9 cellular contexts compared by ENCODE assay signal in the genomic region with DNA sequence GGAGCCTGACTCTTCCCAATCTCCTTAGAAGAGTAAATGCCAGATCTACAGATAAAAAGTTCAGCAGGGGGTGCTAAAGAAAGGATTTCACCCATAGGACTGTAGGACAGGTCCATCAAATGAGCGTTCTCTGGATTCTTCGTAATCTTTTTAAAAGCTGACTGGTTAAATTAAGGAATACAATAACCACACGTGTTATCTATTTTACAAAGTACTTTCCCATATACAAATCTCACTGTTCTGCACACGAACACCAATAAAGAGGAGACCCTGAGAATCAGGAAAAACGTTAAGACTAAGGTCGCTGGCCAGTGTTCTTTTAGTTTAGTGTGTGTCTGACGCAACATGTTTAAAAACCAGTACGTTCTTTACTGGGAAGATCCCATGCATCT. TPM values are rescaled to one million over a fixed set of nuclear protein-coding genes. Genes with fewer than 3 reads are reported as not detected.
A peak's percentile ranks its signal among the peaks of the same experiment; 100 is the strongest.
DNase-seq lines count a peak whose midpoint lies in the region; ATAC-seq, FAIRE-seq and TF ChIP-seq lines count a peak whose summit lies in the region.
"Had no signal": no experiment of that assay in that cellular context is flagged by ENCODE, and none has a peak within 500 bp of the region (broad histone marks: within the 10 kb centered on the region; RNA-seq: fewer than 3 reads in every experiment).

No MANE protein-coding gene starts in this region.

- H2BK5ac ChIP-seq in H1 (ENCODE audit: low read depth, low read length), result peak overlapping the region; percentile 53; the same call in 1 of the 2 replicates
- H2BK5ac ChIP-seq in mesenchymal stem cell (ENCODE audit: low read depth, low read length, poor library complexity, severe bottlenecking), result no peak overlapping the region

- DNase-seq in DND-41, result no peak
- peak in 1 of 2 experiments; percentile 64 for DNase-seq in PC-9
- DNase-seq in H1 (ENCODE audit: low read depth in 1 of 2, low spot score in 2 of 2), result no peak
- peak; percentile 78 for DNase-seq in mesenchymal stem cell
- DNase-seq in stimulated activated CD4-positive, alpha-beta T cell treated with anti-CD3 and anti-CD28 coated beads, Interleukin-15, amount 100 ng/mL, for 24 hours, result no peak
- no peak for DNase-seq in COLO668 (lab: John Stamatoyannopoulos, UW; ENCODE audit: unreplicated experiment)

- H3K4me3 ChIP-seq in DND-41 (ENCODE audit: low read depth in 1 of 2, low read length in 2 of 2), result peak overlapping the region; percentile 75 to 81
- H3K4me3 ChIP-seq in PC-9, result peak overlapping the region; percentile 72
- H3K4me3 ChIP-seq in H1 (ENCODE audit: extremely low read depth in 1 of 4, insufficient read depth in 2 of 4, low read depth in 3 of 4, low read length in 4 of 4), result peak overlapping the region; percentile 66 to 92 (median 79)
- H3K4me3 ChIP-seq in mesenchymal stem cell (ENCODE audit: insufficient read depth in 1 of 2, low read depth in 1 of 2, low read length in 2 of 2), result peak overlapping the region; percentile 85 to 92

- no peaks in the 10 kb centered on the region for H3K9me2 ChIP-seq in PC-9 (ENCODE audit: insufficient read depth)

- H2BK15ac ChIP-seq in H1 (ENCODE audit: low read length) (0 out of 2 replicates have a peak overlapping the region, but pooled peaks have one; percentile 21), mesenchymal stem cell (ENCODE audit: low read depth, poor library complexity, severe bottlenecking) (peak overlapping the region; percentile 83)

- H2BK120ac ChIP-seq in H1 (replicated peaks; ENCODE audit: low read depth, low read length), result no peak overlapping the region
- H2BK120ac ChIP-seq in mesenchymal stem cell (ENCODE audit: low read depth, low read length), result peak overlapping the region; percentile 34

- no peaks in the 10 kb centered on the region for H3K79me1 ChIP-seq in H1 (ENCODE audit: low read depth, low read length)
- H3K79me1 ChIP-seq in mesenchymal stem cell (replicated peaks; ENCODE audit: low read length, poor library complexity, severe bottlenecking), result peaks cover 10% of the 10 kb centered on the region

- H2AK5ac ChIP-seq in H1 (ENCODE audit: low read depth, low read length), result no peak overlapping the region
- H2AK5ac ChIP-seq in mesenchymal stem cell (ENCODE audit: low read length, severe bottlenecking), result no peak overlapping the region

- no peak overlapping the region for H2BK20ac ChIP-seq in H1 (ENCODE audit: low read length)

- ATAC-seq in DND-41 (ENCODE audit: insufficient read depth, low read depth) (peak; percentile 34), GM21367 (IDR thresholded peaks at IDR 0.05; ENCODE audit: unreplicated experiment) (peak; percentile 23), HG03575 (IDR thresholded peaks at IDR 0.05; ENCODE audit: extremely low read depth, insufficient number of reproducible peaks, low FRiP score, unreplicated experiment) (peak; percentile 4)

- peak overlapping the region; percentile 72 for H3K27ac ChIP-seq in DND-41 (ENCODE audit: low read length)
- peak overlapping the region; percentile 53 for H3K27ac ChIP-seq in PC-9
- peak overlapping the region; percentile 50; the same call in 1 of the 2 replicates for H3K27ac ChIP-seq in H1 (ENCODE audit: low read depth, low read length)
- peak overlapping the region; percentile 50 for H3K27ac ChIP-seq in mesenchymal stem cell (ENCODE audit: low read length, poor library complexity, severe bottlenecking)

- H3K9ac ChIP-seq in DND-41 (ENCODE audit: low read depth, low read length) (peak overlapping the region; percentile 73), H1 (replicated peaks in 1 of 4; ENCODE audit: extremely low read depth in 1 of 4, low read depth in 3 of 4, low read length in 3 of 4) (peak overlapping the region; percentile 58 to 67 (median 62)), mesenchymal stem cell (ENCODE audit: low read length) (peak overlapping the region; percentile 93)

- no peaks in the 10 kb centered on the region; the same call in 1 of the 2 replicates for H3F3A ChIP-seq in PC-9 (ENCODE audit: insufficient read depth, low read depth)

- WGBS in H1 (ENCODE audit: extremely low coverage in 1 of 2, insufficient coverage in 1 of 2, insufficient read length in 1 of 2, insufficient replicate concordance in 2 of 2, low coverage in 1 of 2, low lambda C conversion rate in 2 of 2, missing lambda C conversion rate in 1 of 2), 2 experiments, result 6% methylated on average over 8 of the region's 8 CpGs; no CpG with 5 or more reads in 1 of the 2 experiments
- WGBS in mesenchymal stem cell, result under 1% methylated on average over 7 of the region's 8 CpGs

- intact Hi-C loops in PC-9 (cut with micrococcal nuclease; ENCODE audit: unreplicated experiment), result loop anchor here (5.0 to 10.0 kb wide), 2 partner anchors 288 to 1851 kb away; no protein-coding TSS in a partner anchor

- no peak for FAIRE-seq in H1 (lab: Jason Lieb, UNC)

- no peak overlapping the region for H4K5ac ChIP-seq in H1 (ENCODE audit: insufficient read length, low read depth, low read length)

- no peak for TF ChIP-seq EP300 in H1 (IDR thresholded peaks at IDR 0.05; ENCODE audit: borderline replicate concordance in 1 of 2, low read depth in 2 of 2, low read length in 2 of 2)

- H4K20me1 ChIP-seq in DND-41 (ENCODE audit: insufficient read depth, low read length) (no peaks in the 10 kb centered on the region), PC-9 (ENCODE audit: insufficient read depth) (0 out of 2 replicates have a peak, but pooled peaks cover 8% of the 10 kb centered on the region), H1 (replicated peaks in 1 of 2; ENCODE audit: control insufficient read depth in 1 of 2, insufficient read depth in 2 of 2, low read length in 2 of 2) (no peaks in the 10 kb centered on the region)

- POLR2A ChIA-PET in PC-9 (lab: Charles Lee; ENCODE audit: unreplicated experiment), result interaction anchor here (0.6 kb wide), 1 partner anchor 9 kb away, joined by 8 read pairs; no protein-coding TSS in a partner anchor
- POLR2A ChIA-PET in H1 (lab: Charles Lee; ENCODE audit: partially characterized antibody), result interaction anchor here (0.9 to 1.4 kb wide), 6 partner anchors 13 to 481 kb away, joined by 3 to 7 read pairs (median 4); a partner anchor contains a TSS

- H3K23ac ChIP-seq in H1 (ENCODE audit: insufficient read length) (no peak overlapping the region), mesenchymal stem cell (ENCODE audit: low read length in 2 of 2) (no peak overlapping the region)

- TF ChIP-seq RAD21 in H1 (IDR thresholded peaks at IDR 0.05 in 1 of 2, conservative IDR thresholded peaks at IDR 0.05 in 1 of 2; ENCODE audit: low read depth in 2 of 2, low read length in 2 of 2), result peak; percentile 6 to 28; a peak in 3 of 4 replicates

- H3K56ac ChIP-seq in H1 (replicated peaks; ENCODE audit: insufficient read length, low read depth, low read length), result peak overlapping the region; percentile 34

- H2AFZ ChIP-seq in DND-41 (ENCODE audit: low read depth, low read length) (peak overlapping the region; percentile 87), PC-9 (peak overlapping the region; percentile 92), H1 (ENCODE audit: low read length) (peak overlapping the region; percentile 80), mesenchymal stem cell (ENCODE audit: low read depth, low read length) (peak overlapping the region; percentile 98)

- BruUV-seq in PC-9 (replicated peaks; lab: Mats Ljungman, UMichigan), result TSS peak; percentile 53

- H3K18ac ChIP-seq in H1 (ENCODE audit: extremely low read depth, low read length), result no peak overlapping the region
- H3K18ac ChIP-seq in mesenchymal stem cell (ENCODE audit: low read depth in 1 of 2, low read length in 2 of 2), result peak overlapping the region; percentile 41 to 86

- H3K4me2 ChIP-seq in DND-41 (ENCODE audit: insufficient read depth, low read length) (peak overlapping the region; percentile 74), PC-9 (peak overlapping the region; percentile 90), H1 (ENCODE audit: insufficient read depth in 1 of 2, low read depth in 2 of 2, low read length in 2 of 2) (peak overlapping the region; percentile 43 to 57), mesenchymal stem cell (ENCODE audit: low read length, poor library complexity, severe bottlenecking) (peak overlapping the region; percentile 72)

- H3K36me3 ChIP-seq in DND-41 (ENCODE audit: insufficient read depth, low read length), result peaks cover 21% of the 10 kb centered on the region
- peaks cover 23% of the 10 kb centered on the region for H3K36me3 ChIP-seq in PC-9 (ENCODE audit: low read depth)
- peaks cover 0 to 7% (median 0%) of the 10 kb centered on the region in 4 experiments; a peak in 3 of 8 replicates for H3K36me3 ChIP-seq in H1 (ENCODE audit: control insufficient read depth in 2 of 4, insufficient read depth in 4 of 4, low read length in 3 of 4)
- peaks cover 0 to 33% of the 10 kb centered on the region in 2 experiments for H3K36me3 ChIP-seq in mesenchymal stem cell (ENCODE audit: control insufficient read depth in 1 of 2, insufficient read depth in 2 of 2, low read depth in 1 of 2, low read length in 2 of 2)

- H4K91ac ChIP-seq in H1 (replicated peaks; ENCODE audit: insufficient read length, low read length) (no peak overlapping the region), mesenchymal stem cell (ENCODE audit: low read length) (no peak overlapping the region)

- H3K79me2 ChIP-seq in DND-41 (ENCODE audit: insufficient read depth, low read length) (peaks cover 6% of the 10 kb centered on the region), PC-9 (ENCODE audit: low read depth) (peaks cover 24% of the 10 kb centered on the region), H1 (ENCODE audit: control insufficient read depth in 1 of 2, insufficient read depth in 2 of 2, low read length in 2 of 2) (no peaks in the 10 kb centered on the region)

- no peak for TF ChIP-seq POLR2A in H1 (IDR thresholded peaks at IDR 0.05; ENCODE audit: control extremely low read depth in 1 of 2, low read depth in 2 of 2, low read length in 2 of 2)

- H4K8ac ChIP-seq in H1 (ENCODE audit: extremely low read depth, insufficient read depth, low read length) (no peak overlapping the region), mesenchymal stem cell (ENCODE audit: low read length) (peak overlapping the region; percentile 37)

- CTCF ChIA-PET in PC-9 (lab: Charles Lee), result no interaction called here
- CTCF ChIA-PET in H1 (lab: Charles Lee; ENCODE audit: partially characterized antibody), result interaction anchor here (0.7 to 3.6 kb wide), 12 partner anchors 10 to 343 kb away, joined by 3 to 21 read pairs (median 4); no protein-coding TSS in a partner anchor

- H3K4me1 ChIP-seq in DND-41 (ENCODE audit: insufficient read depth, low read length), result peaks cover 32% of the 10 kb centered on the region
- peaks cover 17% of the 10 kb centered on the region for H3K4me1 ChIP-seq in PC-9 (replicated peaks; ENCODE audit: insufficient read depth)
- H3K4me1 ChIP-seq in H1 (replicated peaks in 1 of 4; ENCODE audit: control insufficient read depth in 3 of 4, insufficient read depth in 4 of 4, low read length in 3 of 4), result no peaks in the 10 kb centered on the region
- H3K4me1 ChIP-seq in mesenchymal stem cell (ENCODE audit: control insufficient read depth, insufficient read depth, low read depth, low read length), result no peaks in the 10 kb centered on the region

- H3K4ac ChIP-seq in H1 (replicated peaks; ENCODE audit: insufficient read length, low read depth, low read length), result no peak overlapping the region
- peak overlapping the region in 1 of 2 experiments; percentile 29 for H3K4ac ChIP-seq in mesenchymal stem cell (ENCODE audit: low read depth in 1 of 2, low read length in 2 of 2)

- peaks cover 6% of the 10 kb centered on the region; the same call in 1 of the 2 replicates for H3K23me2 ChIP-seq in H1 (ENCODE audit: low read depth, low read length)

- TF ChIP-seq CTCF in DND-41 (IDR thresholded peaks at IDR 0.05; ENCODE audit: borderline replicate concordance, extremely low read depth, low read length, poor library complexity, severe bottlenecking) (peak; percentile 39), PC-9 (conservative IDR thresholded peaks at IDR 0.05) (peak; percentile 57; the same call in 1 of the 2 replicates), H1 (IDR thresholded peaks at IDR 0.05; ENCODE audit: control extremely low read depth in 1 of 3, insufficient read depth in 1 of 3, low read depth in 1 of 3, low read length in 3 of 3) (no peak)

- H3K9me3 ChIP-seq in DND-41 (ENCODE audit: insufficient read depth, low read length, severe bottlenecking), result no peaks in the 10 kb centered on the region
- H3K9me3 ChIP-seq in PC-9 (ENCODE audit: insufficient read depth, low read depth), result no peaks in the 10 kb centered on the region
- no peaks in the 10 kb centered on the region for H3K9me3 ChIP-seq in H1 (ENCODE audit: insufficient read depth in 2 of 2, low read depth in 1 of 2, low read length in 1 of 2)
- H3K9me3 ChIP-seq in mesenchymal stem cell (ENCODE audit: control insufficient read depth, low read length), result no peaks in the 10 kb centered on the region

- H3K14ac ChIP-seq in H1 (ENCODE audit: insufficient read length) (no peak overlapping the region), mesenchymal stem cell (ENCODE audit: low read length in 2 of 2) (no peak overlapping the region)

- no peak overlapping the region for H2BK12ac ChIP-seq in H1 (ENCODE audit: low read depth, low read length)
- no peak overlapping the region for H2BK12ac ChIP-seq in mesenchymal stem cell (ENCODE audit: low read length in 2 of 2)

- H3K27me3 ChIP-seq in DND-41 (ENCODE audit: insufficient read depth, low read length, poor library complexity) (no peaks in the 10 kb centered on the region), PC-9 (ENCODE audit: insufficient read depth, low read depth) (no peaks in the 10 kb centered on the region), H1 (replicated peaks in 1 of 4; ENCODE audit: control insufficient read depth in 3 of 4, extremely low read depth in 1 of 4, insufficient read depth in 3 of 4, low read length in 3 of 4) (no peaks in the 10 kb centered on the region), mesenchymal stem cell (ENCODE audit: control insufficient read depth in 1 of 2, insufficient read depth in 1 of 2, low read length in 2 of 2) (no peaks in the 10 kb centered on the region)

RNA-seq across cellular contexts. Expression of a gene that starts 0.5 kb away (rescaled TPM):
- total RNA-seq in PC-9 (2021), result 27.0 and 30.3 TPM in 2 replicates
- 14.8 and 15.9 TPM in 2 replicates for total RNA-seq in H1 (2021; fragmentation: NEBNext Ultra II Directional; extraction: Animal tissue kit (Norgen Biotek cat#: 25700))
- polyA plus RNA-seq in H1 (2011; rRNA removed), result 5.5 and 8.0 TPM in 2 replicates
- 9.9 TPM for polyA plus RNA-seq in H1 (2011; cell fraction: cytosol; rRNA removed)
- polyA plus RNA-seq in H1 (2011; cell fraction: nucleus; rRNA removed), result 8.8 TPM
- polyA plus RNA-seq in H1 (2012, experiment 1 of 2), result 6.9 to 16.7 TPM (median 8.0 TPM) in 4 replicates
- polyA plus RNA-seq in H1 (2012, experiment 2 of 2), result 2.2 TPM
- 14.9 TPM for polyA plus RNA-seq in H1 (2013, experiment 1 of 2)
- 13.5 TPM for polyA plus RNA-seq in H1 (2013, experiment 2 of 2)
- polyA minus RNA-seq in H1 (2011; rRNA and poly(A)+ RNA removed), result 8.5 and 8.8 TPM in 2 replicates
- 8.0 TPM for polyA minus RNA-seq in H1 (2011; cell fraction: cytosol; rRNA and poly(A)+ RNA removed)
- 29.1 TPM for polyA minus RNA-seq in H1 (2011; cell fraction: nucleus; rRNA and poly(A)+ RNA removed)
- 8.3 TPM for polyA plus RNA-seq in mesenchymal stem cell (2013, experiment 1 of 2)
- polyA plus RNA-seq in mesenchymal stem cell (2013, experiment 2 of 2), result 8.9 TPM

RNA-seq across cellular contexts. Expression of a gene that starts 0.7 kb away (rescaled TPM):
- total RNA-seq in PC-9 (2021), result 12.3 and 16.3 TPM in 2 replicates
- 10.0 and 10.5 TPM in 2 replicates for total RNA-seq in H1 (2021; fragmentation: NEBNext Ultra II Directional; extraction: Animal tissue kit (Norgen Biotek cat#: 25700))
- 5.8 and 10.4 TPM in 2 replicates for polyA plus RNA-seq in H1 (2011; rRNA removed)
- polyA plus RNA-seq in H1 (2011; cell fraction: cytosol; rRNA removed), result 7.5 TPM
- polyA plus RNA-seq in H1 (2011; cell fraction: nucleus; rRNA removed), result 5.8 TPM
- 12.3 to 14.3 TPM (median 12.8 TPM) in 4 replicates for polyA plus RNA-seq in H1 (2012, experiment 1 of 2)
- polyA plus RNA-seq in H1 (2012, experiment 2 of 2), result 25.4 TPM
- 28.3 TPM for polyA plus RNA-seq in H1 (2013, experiment 1 of 2)
- polyA plus RNA-seq in H1 (2013, experiment 2 of 2), result 25.1 TPM
- polyA minus RNA-seq in H1 (2011; rRNA and poly(A)+ RNA removed), result 3.6 and 5.0 TPM in 2 replicates
- 2.1 TPM for polyA minus RNA-seq in H1 (2011; cell fraction: cytosol; rRNA and poly(A)+ RNA removed)
- polyA minus RNA-seq in H1 (2011; cell fraction: nucleus; rRNA and poly(A)+ RNA removed), result 1.9 TPM
- 24.5 TPM for polyA plus RNA-seq in mesenchymal stem cell (2013, experiment 1 of 2)
- 24.6 TPM for polyA plus RNA-seq in mesenchymal stem cell (2013, experiment 2 of 2)

RNA-seq across cellular contexts. Expression of a gene that starts 32.8 kb away (rescaled TPM):
- total RNA-seq in PC-9 (2021), result not detected in 2 replicates
- not detected in 2 replicates for total RNA-seq in H1 (2021; fragmentation: NEBNext Ultra II Directional; extraction: Animal tissue kit (Norgen Biotek cat#: 25700))
- not detected in 2 replicates for polyA plus RNA-seq in H1 (2011; rRNA removed)
- not detected for polyA plus RNA-seq in H1 (2011; cell fraction: cytosol; rRNA removed)
- polyA plus RNA-seq in H1 (2011; cell fraction: nucleus; rRNA removed), result not detected
- polyA plus RNA-seq in H1 (2012, experiment 1 of 2), result not detected in 4 replicates
- not detected for polyA plus RNA-seq in H1 (2012, experiment 2 of 2)
- not detected for polyA plus RNA-seq in H1 (2013, experiment 1 of 2)
- polyA plus RNA-seq in H1 (2013, experiment 2 of 2), result not detected
- polyA minus RNA-seq in H1 (2011; rRNA and poly(A)+ RNA removed), result not detected in 2 replicates
- not detected for polyA minus RNA-seq in H1 (2011; cell fraction: cytosol; rRNA and poly(A)+ RNA removed)
- polyA minus RNA-seq in H1 (2011; cell fraction: nucleus; rRNA and poly(A)+ RNA removed), result not detected
- not detected for polyA plus RNA-seq in mesenchymal stem cell (2013, experiment 1 of 2)
- polyA plus RNA-seq in mesenchymal stem cell (2013, experiment 2 of 2), result 0.05 TPM
- polyA plus RNA-seq: adipose tissue had no signal

Comparison
In these comparisons a context has a peak if more than half of its experiments do, and no peak if none do; other contexts are left out.
1. CTCF ChIP-seq: peak in DND-41 (single experiment) and PC-9 (single experiment); none in H1 (0 of 3).
2. Peak in every context shown above with its lines, with median percentiles within 50 percentile points of each other: ATAC-seq, H2AFZ ChIP-seq, H3K27ac ChIP-seq, H3K4me2 ChIP-seq, H3K4me3 ChIP-seq and H3K9ac ChIP-seq.